ENCODE assay signal across 10 cellular contexts in the genomic region with DNA sequence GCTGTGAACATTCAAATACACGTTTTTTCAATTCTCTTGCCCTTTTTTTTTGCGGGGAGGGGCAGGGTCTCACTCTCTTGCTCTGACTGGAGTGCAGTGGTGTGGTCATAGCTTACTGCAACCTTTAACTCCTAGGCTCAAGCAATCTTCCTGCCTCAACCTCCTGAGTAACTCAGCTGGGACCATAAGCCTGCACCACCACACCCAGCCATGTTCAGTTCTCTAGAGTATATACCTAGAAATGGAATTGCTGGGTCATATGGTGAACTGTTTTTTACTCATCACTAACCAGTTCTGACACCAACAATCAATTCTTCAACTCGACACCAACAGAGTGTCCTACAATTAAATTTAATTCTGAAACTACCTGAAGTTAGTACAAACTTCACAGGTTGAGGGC.
DNase-seq lines count a peak whose midpoint lies in the region; FAIRE-seq and TF ChIP-seq lines count a peak whose summit lies in the region.
"Had no signal": no experiment of that assay in that cellular context is flagged by ENCODE, and none has a peak within 500 bp of the region (broad histone marks: within the 10 kb centered on the region; RNA-seq: fewer than 3 reads in every experiment).

No MANE protein-coding gene starts in this region.

- peaks cover 98% of the 10 kb centered on the region for H3K79me2 ChIP-seq in smooth muscle cell (ENCODE audit: low read depth)

- H3K27ac ChIP-seq in smooth muscle cell (ENCODE audit: low read depth), result peak overlapping the region; percentile 11

- peaks cover 100% of the 10 kb centered on the region for H4K20me1 ChIP-seq in smooth muscle cell (ENCODE audit: low read depth)

- H3K36me3 ChIP-seq in smooth muscle cell (ENCODE audit: low read depth), result peaks cover 7% of the 10 kb centered on the region

- H3K36me3 Mint-ChIP-seq in HFFc6 (ENCODE audit: low read depth), result peaks cover 48% of the 10 kb centered on the region
- peaks cover 62% of the 10 kb centered on the region for H3K36me3 Mint-ChIP-seq in activated T-helper 2 cell treated with anti-CD3 and anti-CD28 coated beads, Interferon-gamma antibody, Interleukin-2, Interleukin-4, amounts not matched to agents 10 μg/mL and 5 μg/mL and 100 μg/mL, durations not matched to agents 14 hours and 24 hours and 36 hours (ENCODE audit: low read depth)

- H3K27me3 ChIP-seq in smooth muscle cell (ENCODE audit: low read depth), result no peaks in the 10 kb centered on the region

- peak; percentile 68 for FAIRE-seq in GM12891 (lab: Jason Lieb, UNC)

- TF ChIP-seq CTCF in HFFc6 (IDR thresholded peaks at IDR 0.05) (no peak), smooth muscle cell (IDR thresholded peaks at IDR 0.05; ENCODE audit: borderline replicate concordance, insufficient read depth, poor library complexity, severe bottlenecking) (no peak)

- H3F3A ChIP-seq in smooth muscle cell (ENCODE audit: low read depth), result peaks cover 15% of the 10 kb centered on the region

- WGBS in smooth muscle cell (ENCODE audit: low lambda C conversion rate), result 79% methylated on average over 3 of the region's 3 CpGs

- intact Hi-C loops in activated T-helper 2 cell treated with anti-CD3 and anti-CD28 coated beads, Interferon-gamma antibody, Interleukin-2, Interleukin-4, amounts not matched to agents 10 μg/mL and 5 μg/mL and 100 μg/mL, durations not matched to agents 14 hours and 24 hours and 36 hours (cut with micrococcal nuclease), result loop anchor here (1.0 kb wide), 1 partner anchor 10 kb away; no protein-coding TSS in a partner anchor

- no peak overlapping the region for H2AFZ ChIP-seq in smooth muscle cell (ENCODE audit: low read depth)

- 0 out of 2 replicates have a peak overlapping the region, but pooled peaks have one; percentile 17 for H3K27ac Mint-ChIP-seq in HFFc6
- peak overlapping the region; percentile 72 for H3K27ac Mint-ChIP-seq in activated T-helper 2 cell treated with anti-CD3 and anti-CD28 coated beads, Interferon-gamma antibody, Interleukin-2, Interleukin-4, amounts not matched to agents 10 μg/mL and 5 μg/mL and 100 μg/mL, durations not matched to agents 14 hours and 24 hours and 36 hours

- H3K27me3 Mint-ChIP-seq in HFFc6 (ENCODE audit: insufficient read depth), result no peaks in the 10 kb centered on the region; the same call in 1 of the 2 replicates
- no peaks in the 10 kb centered on the region for H3K27me3 Mint-ChIP-seq in activated T-helper 2 cell treated with anti-CD3 and anti-CD28 coated beads, Interferon-gamma antibody, Interleukin-2, Interleukin-4, amounts not matched to agents 10 μg/mL and 5 μg/mL and 100 μg/mL, durations not matched to agents 14 hours and 24 hours and 36 hours (ENCODE audit: low read depth)

- no peak overlapping the region for H3K9ac ChIP-seq in smooth muscle cell (ENCODE audit: low read depth)

- H3K4me1 ChIP-seq in smooth muscle cell (ENCODE audit: low read depth), result peaks cover 25% of the 10 kb centered on the region

- no peaks in the 10 kb centered on the region for H3K9me3 ChIP-seq in smooth muscle cell (replicated peaks; ENCODE audit: low read depth)

- 0 out of 2 replicates have a peak overlapping the region, but pooled peaks have one; percentile 10 for H3K4me3 Mint-ChIP-seq in HFFc6
- H3K4me3 Mint-ChIP-seq in activated T-helper 2 cell treated with anti-CD3 and anti-CD28 coated beads, Interferon-gamma antibody, Interleukin-2, Interleukin-4, amounts not matched to agents 10 μg/mL and 5 μg/mL and 100 μg/mL, durations not matched to agents 14 hours and 24 hours and 36 hours (ENCODE audit: low read depth), result no peak overlapping the region

- no peak overlapping the region for H3K4me2 ChIP-seq in smooth muscle cell

- peaks cover 87% of the 10 kb centered on the region for H3K4me1 Mint-ChIP-seq in HFFc6 (ENCODE audit: low read depth)
- H3K4me1 Mint-ChIP-seq in activated T-helper 2 cell treated with anti-CD3 and anti-CD28 coated beads, Interferon-gamma antibody, Interleukin-2, Interleukin-4, amounts not matched to agents 10 μg/mL and 5 μg/mL and 100 μg/mL, durations not matched to agents 14 hours and 24 hours and 36 hours (ENCODE audit: low read depth), result peaks cover 50% of the 10 kb centered on the region

- no peak for TF ChIP-seq POLR2A in GM12891 (IDR thresholded peaks at IDR 0.05; ENCODE audit: low read depth, low read length)

- H3K9me3 Mint-ChIP-seq in HFFc6, result no peaks in the 10 kb centered on the region
- no peaks in the 10 kb centered on the region for H3K9me3 Mint-ChIP-seq in activated T-helper 2 cell treated with anti-CD3 and anti-CD28 coated beads, Interferon-gamma antibody, Interleukin-2, Interleukin-4, amounts not matched to agents 10 μg/mL and 5 μg/mL and 100 μg/mL, durations not matched to agents 14 hours and 24 hours and 36 hours

- DNase-seq in GM12891 (ENCODE audit: insufficient read length, low spot score) (no peak), HFFc6 (no peak), smooth muscle cell (lab: John Stamatoyannopoulos, UW; ENCODE audit: unreplicated experiment) (no peak), H4 (ENCODE audit: low spot score) (no peak), NAMALWA (ENCODE audit: low spot score) (no peak)
- no peak for DNase-seq in activated T-helper 2 cell treated with anti-CD3 and anti-CD28 coated beads, Interferon-gamma antibody, Interleukin-2, Interleukin-4, amounts not matched to agents 10 μg/mL and 5 μg/mL and 100 μg/mL, durations not matched to agents 14 hours and 24 hours and 36 hours (ENCODE audit: low spot score)
- no peak for DNase-seq in effector CD8-positive, alpha-beta T cell (lab: John Stamatoyannopoulos, UW)
- DNase-seq: foreskin melanocyte, right cardiac atrium had no signal

- no peak overlapping the region for H3K4me3 ChIP-seq in smooth muscle cell
- H3K4me3 ChIP-seq: lung had no signal

TF ChIP-seq in GM12891, 5 proteins besides CTCF, POLR2A, EP300 and RAD21:
- TF ChIP-seq POU2F2 (IDR thresholded peaks at IDR 0.05; ENCODE audit: low read depth, low read length), result no peak
- TF ChIP-seq TAF1 (IDR thresholded peaks at IDR 0.05; ENCODE audit: low read depth, low read length), result no peak
- TF ChIP-seq SPI1 (IDR thresholded peaks at IDR 0.05; ENCODE audit: low read depth, low read length), result no peak
- no peak for TF ChIP-seq POLR2AphosphoS5 (IDR thresholded peaks at IDR 0.05; ENCODE audit: low read depth, low read length)
- TF ChIP-seq PAX5 (IDR thresholded peaks at IDR 0.05; ENCODE audit: insufficient read depth, low read length, severe bottlenecking), result no peak
